In genomic region chr1:219817914-219818313, GRCh38 we compare ENCODE assay signal across 9 cellular contexts.
"Had no signal": no experiment of that assay in that cellular context is flagged by ENCODE, and none has a peak within 500 bp of the region (broad histone marks: within the 10 kb centered on the region; RNA-seq: fewer than 3 reads in every experiment).

No MANE protein-coding gene starts in this region.

- ATAC-seq: GM23338 had no signal

- FAIRE-seq: H1, H54, HTR-8/SVneo had no signal

- H3K4me3 ChIP-seq: GM23338 had no signal

- H3K4me2 ChIP-seq: GM23338, KMS-11 had no signal

- H3K27ac ChIP-seq: KMS-11 had no signal

- H2AFZ ChIP-seq: GM23338 had no signal

- DNase-seq: H9, HCEC 1CT, HFFc6, KBM-7 had no signal

- H3K9ac ChIP-seq: KMS-11 had no signal
